Comparison of ENCODE assay signal across 8 cellular contexts in genomic region chr1:9201421-9202239, GRCh38. TPM values are rescaled to one million over a fixed set of nuclear protein-coding genes. Genes with fewer than 3 reads are reported as not detected.
A peak's percentile ranks its signal among the peaks of the same experiment; 100 is the strongest.
DNase-seq lines count a peak whose midpoint lies in the region; ATAC-seq and TF ChIP-seq lines count a peak whose summit lies in the region.

No MANE protein-coding gene starts in this region.

- CTCF ChIA-PET in SK-N-SH (lab: Yijun Ruan, JAX) = interaction anchor here (0.8 to 8.4 kb wide), 18 partner anchors 9 to 289 kb away, joined by 3 to 138 read pairs (median 4); partner anchors contain the start of gene H6PD

- no peaks in the 10 kb centered on the region for H3F3A ChIP-seq in SK-N-SH (replicated peaks; ENCODE audit: insufficient read depth)

- no peak for ATAC-seq in GM21515 (IDR thresholded peaks at IDR 0.05; ENCODE audit: unreplicated experiment)

- DNase-seq in NCI-H510A treated with DMSO at 0.1 percent for 48 hours (lab: John Stamatoyannopoulos, UW) (peak; percentile 41), NCI-H510A (lab: John Stamatoyannopoulos, UW) (no peak), SK-N-SH (peak; percentile 40), fibroblast of pulmonary artery (ENCODE audit: low read depth) (peak; percentile 65), posterior vena cava (ENCODE audit: low spot score) (peak; percentile 91), DMS153 (lab: John Stamatoyannopoulos, UW) (no peak), putamen (ENCODE audit: low spot score) (no peak)

- H3K9me3 ChIP-seq in SK-N-SH = no peaks in the 10 kb centered on the region

- no peaks in the 10 kb centered on the region for H4K20me1 ChIP-seq in SK-N-SH (ENCODE audit: insufficient read depth)

- H3K4me3 ChIP-seq in SK-N-SH (ENCODE audit: low read depth in 2 of 2, low read length in 1 of 2) (peak overlapping the region; percentile 47 to 54), fibroblast of pulmonary artery (replicated peaks; ENCODE audit: low read depth, low read length) (peak overlapping the region; percentile 63)

- H2AFZ ChIP-seq in SK-N-SH (ENCODE audit: low read depth) = peak overlapping the region; percentile 79; the same call in 1 of the 2 replicates

- peak overlapping the region; percentile 89 for H3K4me2 ChIP-seq in SK-N-SH

- no peaks in the 10 kb centered on the region for H3K79me2 ChIP-seq in SK-N-SH (ENCODE audit: insufficient read depth)

- TF ChIP-seq RAD21 in SK-N-SH (IDR thresholded peaks at IDR 0.05; ENCODE audit: low read length) = no peak

- POLR2A ChIA-PET in SK-N-SH (lab: Yijun Ruan, JAX) = no interaction called here

- H3K27me3 ChIP-seq in SK-N-SH (ENCODE audit: insufficient read depth) = no peaks in the 10 kb centered on the region; the same call in 1 of the 2 replicates

- TF ChIP-seq EP300 in SK-N-SH (IDR thresholded peaks at IDR 0.05; ENCODE audit: borderline replicate concordance in 1 of 2, low read depth in 1 of 2, low read length in 1 of 2) = no peak

- H3K27ac ChIP-seq in SK-N-SH (ENCODE audit: low read depth in 2 of 2, low read length in 1 of 2) = no peak overlapping the region

- intact Hi-C loops in posterior vena cava (cut with DNase I) = no loop called here

- 3% methylated on average over 16 of the region's 24 CpGs for WGBS in SK-N-SH (ENCODE audit: low lambda C conversion rate)

- peak overlapping the region; percentile 34; the same call in 1 of the 2 replicates for H3K9ac ChIP-seq in SK-N-SH

- H3K36me3 ChIP-seq in SK-N-SH (replicated peaks in 1 of 2; ENCODE audit: control insufficient read depth in 1 of 2, insufficient read depth in 2 of 2, low read length in 1 of 2) = no peaks in the 10 kb centered on the region

- H3K9me2 ChIP-seq in SK-N-SH = no peaks in the 10 kb centered on the region

- H3K4me1 ChIP-seq in SK-N-SH (ENCODE audit: control insufficient read depth in 1 of 2, insufficient read depth in 2 of 2, low read depth in 1 of 2, low read length in 1 of 2) = peaks cover 0 to 14% of the 10 kb centered on the region in 2 experiments; a peak in 1 of 4 replicates

- TF ChIP-seq CTCF in SK-N-SH (IDR thresholded peaks at IDR 0.05) (no peak), fibroblast of pulmonary artery (IDR thresholded peaks at IDR 0.05; ENCODE audit: low read length, missing control alignments) (no peak)

TF ChIP-seq in SK-N-SH, 30 proteins besides CTCF, POLR2A, EP300 and RAD21:
- peak; percentile 58 for TF ChIP-seq MXI1 (IDR thresholded peaks at IDR 0.05; ENCODE audit: low read depth, low read length)
- TF ChIP-seq, protein P1, sequence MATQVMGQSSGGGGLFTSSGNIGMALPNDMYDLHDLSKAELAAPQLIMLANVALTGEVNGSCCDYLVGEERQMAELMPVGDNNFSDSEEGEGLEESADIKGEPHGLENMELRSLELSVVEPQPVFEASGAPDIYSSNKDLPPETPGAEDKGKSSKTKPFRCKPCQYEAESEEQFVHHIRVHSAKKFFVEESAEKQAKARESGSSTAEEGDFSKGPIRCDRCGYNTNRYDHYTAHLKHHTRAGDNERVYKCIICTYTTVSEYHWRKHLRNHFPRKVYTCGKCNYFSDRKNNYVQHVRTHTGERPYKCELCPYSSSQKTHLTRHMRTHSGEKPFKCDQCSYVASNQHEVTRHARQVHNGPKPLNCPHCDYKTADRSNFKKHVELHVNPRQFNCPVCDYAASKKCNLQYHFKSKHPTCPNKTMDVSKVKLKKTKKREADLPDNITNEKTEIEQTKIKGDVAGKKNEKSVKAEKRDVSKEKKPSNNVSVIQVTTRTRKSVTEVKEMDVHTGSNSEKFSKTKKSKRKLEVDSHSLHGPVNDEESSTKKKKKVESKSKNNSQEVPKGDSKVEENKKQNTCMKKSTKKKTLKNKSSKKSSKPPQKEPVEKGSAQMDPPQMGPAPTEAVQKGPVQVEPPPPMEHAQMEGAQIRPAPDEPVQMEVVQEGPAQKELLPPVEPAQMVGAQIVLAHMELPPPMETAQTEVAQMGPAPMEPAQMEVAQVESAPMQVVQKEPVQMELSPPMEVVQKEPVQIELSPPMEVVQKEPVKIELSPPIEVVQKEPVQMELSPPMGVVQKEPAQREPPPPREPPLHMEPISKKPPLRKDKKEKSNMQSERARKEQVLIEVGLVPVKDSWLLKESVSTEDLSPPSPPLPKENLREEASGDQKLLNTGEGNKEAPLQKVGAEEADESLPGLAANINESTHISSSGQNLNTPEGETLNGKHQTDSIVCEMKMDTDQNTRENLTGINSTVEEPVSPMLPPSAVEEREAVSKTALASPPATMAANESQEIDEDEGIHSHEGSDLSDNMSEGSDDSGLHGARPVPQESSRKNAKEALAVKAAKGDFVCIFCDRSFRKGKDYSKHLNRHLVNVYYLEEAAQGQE (IDR thresholded peaks at IDR 0.05; ENCODE audit: low read depth, low read length) = no peak
TF ChIP-seq in SK-N-SH: peak in this region for 1.

RNA-seq across cellular contexts. Expression of gene H6PD, which starts 32.9 kb away (rescaled TPM):
- polyA plus RNA-seq in SK-N-SH (2012; rRNA removed) = 16.2 and 19.1 TPM in 2 replicates
- polyA plus RNA-seq in SK-N-SH (2012; cell fraction: cytosol; rRNA removed) = 10.0 and 13.9 TPM in 2 replicates
- polyA plus RNA-seq in SK-N-SH (2012; cell fraction: nucleus; rRNA removed) = 23.2 and 26.0 TPM in 2 replicates
- total RNA-seq in posterior vena cava = 10 to 100 TPM; 56.0 to 59.6 TPM

Comparison
In these comparisons a context has a peak if more than half of its experiments do, and no peak if none do; other contexts are left out.
1. DNase-seq: peak in NCI-H510A treated with DMSO at 0.1 percent for 48 hours (single experiment), SK-N-SH (single experiment), fibroblast of pulmonary artery (single experiment) and posterior vena cava (single experiment); none in NCI-H510A (single experiment), DMS153 (single experiment) and putamen (single experiment).